Comparison of ENCODE assay signal across 1 cellular context in genomic region chr6:166330612-166331011, GRCh38.
A peak's percentile ranks its signal among the peaks of the same experiment; 100 is the strongest.
TF ChIP-seq lines count a peak whose summit lies in the region.

No MANE protein-coding gene starts in this region.

TF ChIP-seq in HepG2, 621 proteins besides CTCF, POLR2A, EP300 and RAD21 (continued from another document and continues in another):
- no peak; the same call in 1 of the 2 replicates for TF ChIP-seq PRMT3 (CRISPR knock-in tag; IDR thresholded peaks at IDR 0.05; ENCODE audit: borderline replicate concordance, low read depth)
- no peak; the same call in 1 of the 2 replicates for TF ChIP-seq ZSCAN25 (CRISPR knock-in tag; IDR thresholded peaks at IDR 0.05)
- TF ChIP-seq MED13 (CRISPR knock-in tag; IDR thresholded peaks at IDR 0.05): no peak
- TF ChIP-seq, protein P1, sequence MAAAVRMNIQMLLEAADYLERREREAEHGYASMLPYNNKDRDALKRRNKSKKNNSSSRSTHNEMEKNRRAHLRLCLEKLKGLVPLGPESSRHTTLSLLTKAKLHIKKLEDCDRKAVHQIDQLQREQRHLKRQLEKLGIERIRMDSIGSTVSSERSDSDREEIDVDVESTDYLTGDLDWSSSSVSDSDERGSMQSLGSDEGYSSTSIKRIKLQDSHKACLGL (CRISPR knock-in tag; IDR thresholded peaks at IDR 0.05): no peak
- no peak for TF ChIP-seq ZNF17 (CRISPR knock-in tag; IDR thresholded peaks at IDR 0.05)
- TF ChIP-seq DR1 (CRISPR knock-in tag; IDR thresholded peaks at IDR 0.05): no peak
- peak; percentile 40; the same call in 1 of the 2 replicates for TF ChIP-seq GATAD1 (CRISPR knock-in tag; IDR thresholded peaks at IDR 0.05)
- peak; percentile 49 for TF ChIP-seq AGO1 (IDR thresholded peaks at IDR 0.05; ENCODE audit: low read depth, low read length, poor library complexity, severe bottlenecking)
- TF ChIP-seq, protein P2, sequence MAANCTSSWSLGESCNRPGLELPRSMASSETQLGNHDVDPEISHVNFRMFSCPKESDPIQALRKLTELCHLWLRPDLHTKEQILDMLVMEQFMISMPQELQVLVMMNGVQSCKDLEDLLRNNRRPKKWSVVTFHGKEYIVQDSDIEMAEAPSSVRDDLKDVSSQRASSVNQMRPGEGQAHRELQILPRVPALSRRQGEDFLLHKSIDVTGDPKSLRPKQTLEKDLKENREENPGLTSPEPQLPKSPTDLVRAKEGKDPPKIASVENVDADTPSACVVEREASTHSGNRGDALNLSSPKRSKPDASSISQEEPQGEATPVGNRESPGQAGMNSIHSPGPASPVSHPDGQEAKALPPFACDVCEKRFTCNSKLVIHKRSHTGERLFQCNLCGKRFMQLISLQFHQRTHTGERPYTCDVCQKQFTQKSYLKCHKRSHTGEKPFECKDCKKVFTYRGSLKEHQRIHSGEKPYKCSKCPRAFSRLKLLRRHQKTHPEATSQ (CRISPR knock-in tag; IDR thresholded peaks at IDR 0.05; ENCODE audit: borderline replicate concordance): no peak
- TF ChIP-seq ZGPAT (CRISPR knock-in tag; IDR thresholded peaks at IDR 0.05): peak; percentile 83
- TF ChIP-seq, protein P3, sequence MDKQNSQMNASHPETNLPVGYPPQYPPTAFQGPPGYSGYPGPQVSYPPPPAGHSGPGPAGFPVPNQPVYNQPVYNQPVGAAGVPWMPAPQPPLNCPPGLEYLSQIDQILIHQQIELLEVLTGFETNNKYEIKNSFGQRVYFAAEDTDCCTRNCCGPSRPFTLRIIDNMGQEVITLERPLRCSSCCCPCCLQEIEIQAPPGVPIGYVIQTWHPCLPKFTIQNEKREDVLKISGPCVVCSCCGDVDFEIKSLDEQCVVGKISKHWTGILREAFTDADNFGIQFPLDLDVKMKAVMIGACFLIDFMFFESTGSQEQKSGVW (CRISPR knock-in tag; IDR thresholded peaks at IDR 0.05; ENCODE audit: borderline replicate concordance): no peak
- no peak for TF ChIP-seq NKX3-1 (CRISPR knock-in tag; IDR thresholded peaks at IDR 0.05)
- peak; percentile 61; the same call in 1 of the 2 replicates for TF ChIP-seq ZNF788 (CRISPR knock-in tag; IDR thresholded peaks at IDR 0.05; ENCODE audit: borderline replicate concordance)
- TF ChIP-seq HNF4A (CRISPR knock-in tag; IDR thresholded peaks at IDR 0.05): no peak; the same call in 1 of the 2 replicates
- TF ChIP-seq ZXDC (CRISPR knock-in tag; IDR thresholded peaks at IDR 0.05): no peak
- TF ChIP-seq, protein P4, sequence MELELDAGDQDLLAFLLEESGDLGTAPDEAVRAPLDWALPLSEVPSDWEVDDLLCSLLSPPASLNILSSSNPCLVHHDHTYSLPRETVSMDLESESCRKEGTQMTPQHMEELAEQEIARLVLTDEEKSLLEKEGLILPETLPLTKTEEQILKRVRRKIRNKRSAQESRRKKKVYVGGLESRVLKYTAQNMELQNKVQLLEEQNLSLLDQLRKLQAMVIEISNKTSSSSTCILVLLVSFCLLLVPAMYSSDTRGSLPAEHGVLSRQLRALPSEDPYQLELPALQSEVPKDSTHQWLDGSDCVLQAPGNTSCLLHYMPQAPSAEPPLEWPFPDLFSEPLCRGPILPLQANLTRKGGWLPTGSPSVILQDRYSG (CRISPR knock-in tag; IDR thresholded peaks at IDR 0.05): no peak
- no peak for TF ChIP-seq GLMP (CRISPR knock-in tag; IDR thresholded peaks at IDR 0.05; ENCODE audit: borderline replicate concordance)
- TF ChIP-seq ZNF749 (CRISPR knock-in tag; IDR thresholded peaks at IDR 0.05; ENCODE audit: borderline replicate concordance): no peak
- TF ChIP-seq HMG20B (CRISPR knock-in tag; conservative IDR thresholded peaks at IDR 0.05): peak; percentile 58; the same call in 1 of the 2 replicates
- no peak for TF ChIP-seq SIX4 (CRISPR knock-in tag; IDR thresholded peaks at IDR 0.05)
- peak; percentile 34; the same call in 1 of the 2 replicates for TF ChIP-seq BHLHE40 (IDR thresholded peaks at IDR 0.05; ENCODE audit: low read length)
- no peak for TF ChIP-seq ZNF282 (IDR thresholded peaks at IDR 0.05; ENCODE audit: partially characterized antibody)
- TF ChIP-seq FOXJ3 (CRISPR knock-in tag; IDR thresholded peaks at IDR 0.05; ENCODE audit: borderline replicate concordance): no peak
- TF ChIP-seq NCOA2 (CRISPR knock-in tag; IDR thresholded peaks at IDR 0.05): peak; percentile 53
- TF ChIP-seq ZNF550 (CRISPR knock-in tag; IDR thresholded peaks at IDR 0.05; ENCODE audit: borderline replicate concordance): no peak
- peak; percentile 81 for TF ChIP-seq STAG1 (CRISPR knock-in tag; IDR thresholded peaks at IDR 0.05)
- TF ChIP-seq RFX1 (IDR thresholded peaks at IDR 0.05): no peak
- TF ChIP-seq ZNF772 (CRISPR knock-in tag; IDR thresholded peaks at IDR 0.05): 0 out of 2 replicates have a peak, but pooled peaks have one; percentile 37
- no peak for TF ChIP-seq MEIS1 (CRISPR knock-in tag; IDR thresholded peaks at IDR 0.05; ENCODE audit: borderline replicate concordance)
- TF ChIP-seq ZNF766 (CRISPR knock-in tag; IDR thresholded peaks at IDR 0.05; ENCODE audit: borderline replicate concordance): no peak
- no peak for TF ChIP-seq MTA3 (CRISPR knock-in tag; IDR thresholded peaks at IDR 0.05)
- no peak for TF ChIP-seq FOXK1 (CRISPR knock-in tag; IDR thresholded peaks at IDR 0.05; ENCODE audit: borderline replicate concordance, low read depth)
- TF ChIP-seq, protein P5, sequence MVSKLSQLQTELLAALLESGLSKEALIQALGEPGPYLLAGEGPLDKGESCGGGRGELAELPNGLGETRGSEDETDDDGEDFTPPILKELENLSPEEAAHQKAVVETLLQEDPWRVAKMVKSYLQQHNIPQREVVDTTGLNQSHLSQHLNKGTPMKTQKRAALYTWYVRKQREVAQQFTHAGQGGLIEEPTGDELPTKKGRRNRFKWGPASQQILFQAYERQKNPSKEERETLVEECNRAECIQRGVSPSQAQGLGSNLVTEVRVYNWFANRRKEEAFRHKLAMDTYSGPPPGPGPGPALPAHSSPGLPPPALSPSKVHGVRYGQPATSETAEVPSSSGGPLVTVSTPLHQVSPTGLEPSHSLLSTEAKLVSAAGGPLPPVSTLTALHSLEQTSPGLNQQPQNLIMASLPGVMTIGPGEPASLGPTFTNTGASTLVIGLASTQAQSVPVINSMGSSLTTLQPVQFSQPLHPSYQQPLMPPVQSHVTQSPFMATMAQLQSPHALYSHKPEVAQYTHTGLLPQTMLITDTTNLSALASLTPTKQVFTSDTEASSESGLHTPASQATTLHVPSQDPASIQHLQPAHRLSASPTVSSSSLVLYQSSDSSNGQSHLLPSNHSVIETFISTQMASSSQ (IDR thresholded peaks at IDR 0.05; ENCODE audit: low read depth): peak; percentile 12; the same call in 1 of the 2 replicates
- TF ChIP-seq, protein P5 (CRISPR knock-in tag; IDR thresholded peaks at IDR 0.05; ENCODE audit: borderline replicate concordance): no peak
- TF ChIP-seq, protein P6, sequence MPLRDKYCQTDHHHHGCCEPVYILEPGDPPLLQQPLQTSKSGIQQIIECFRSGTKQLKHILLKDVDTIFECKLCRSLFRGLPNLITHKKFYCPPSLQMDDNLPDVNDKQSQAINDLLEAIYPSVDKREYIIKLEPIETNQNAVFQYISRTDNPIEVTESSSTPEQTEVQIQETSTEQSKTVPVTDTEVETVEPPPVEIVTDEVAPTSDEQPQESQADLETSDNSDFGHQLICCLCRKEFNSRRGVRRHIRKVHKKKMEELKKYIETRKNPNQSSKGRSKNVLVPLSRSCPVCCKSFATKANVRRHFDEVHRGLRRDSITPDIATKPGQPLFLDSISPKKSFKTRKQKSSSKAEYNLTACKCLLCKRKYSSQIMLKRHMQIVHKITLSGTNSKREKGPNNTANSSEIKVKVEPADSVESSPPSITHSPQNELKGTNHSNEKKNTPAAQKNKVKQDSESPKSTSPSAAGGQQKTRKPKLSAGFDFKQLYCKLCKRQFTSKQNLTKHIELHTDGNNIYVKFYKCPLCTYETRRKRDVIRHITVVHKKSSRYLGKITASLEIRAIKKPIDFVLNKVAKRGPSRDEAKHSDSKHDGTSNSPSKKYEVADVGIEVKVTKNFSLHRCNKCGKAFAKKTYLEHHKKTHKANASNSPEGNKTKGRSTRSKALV (CRISPR knock-in tag; IDR thresholded peaks at IDR 0.05): no peak
- TF ChIP-seq TCF7L2 (IDR thresholded peaks at IDR 0.05; ENCODE audit: low read depth, low read length): no peak
- TF ChIP-seq NFE2 (CRISPR knock-in tag; IDR thresholded peaks at IDR 0.05): no peak
- TF ChIP-seq, protein P7, sequence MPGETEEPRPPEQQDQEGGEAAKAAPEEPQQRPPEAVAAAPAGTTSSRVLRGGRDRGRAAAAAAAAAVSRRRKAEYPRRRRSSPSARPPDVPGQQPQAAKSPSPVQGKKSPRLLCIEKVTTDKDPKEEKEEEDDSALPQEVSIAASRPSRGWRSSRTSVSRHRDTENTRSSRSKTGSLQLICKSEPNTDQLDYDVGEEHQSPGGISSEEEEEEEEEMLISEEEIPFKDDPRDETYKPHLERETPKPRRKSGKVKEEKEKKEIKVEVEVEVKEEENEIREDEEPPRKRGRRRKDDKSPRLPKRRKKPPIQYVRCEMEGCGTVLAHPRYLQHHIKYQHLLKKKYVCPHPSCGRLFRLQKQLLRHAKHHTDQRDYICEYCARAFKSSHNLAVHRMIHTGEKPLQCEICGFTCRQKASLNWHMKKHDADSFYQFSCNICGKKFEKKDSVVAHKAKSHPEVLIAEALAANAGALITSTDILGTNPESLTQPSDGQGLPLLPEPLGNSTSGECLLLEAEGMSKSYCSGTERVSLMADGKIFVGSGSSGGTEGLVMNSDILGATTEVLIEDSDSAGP (CRISPR knock-in tag; IDR thresholded peaks at IDR 0.05; ENCODE audit: borderline replicate concordance): peak; percentile 70; the same call in 1 of the 2 replicates
- TF ChIP-seq ZNF496 (CRISPR knock-in tag; IDR thresholded peaks at IDR 0.05; ENCODE audit: insufficient replicate concordance): no peak
- TF ChIP-seq ZBTB14 (CRISPR knock-in tag; IDR thresholded peaks at IDR 0.05): no peak
- peak; percentile 73 for TF ChIP-seq ASH2L (IDR thresholded peaks at IDR 0.05; ENCODE audit: insufficient read length, low read depth, low read length)
- TF ChIP-seq HOXA9 (CRISPR knock-in tag; IDR thresholded peaks at IDR 0.05; ENCODE audit: borderline replicate concordance): no peak
- no peak for TF ChIP-seq MAFF (IDR thresholded peaks at IDR 0.05; ENCODE audit: low read depth, low read length)
- peak; percentile 38; the same call in 1 of the 2 replicates for TF ChIP-seq ZNF136 (CRISPR knock-in tag; IDR thresholded peaks at IDR 0.05; ENCODE audit: low read depth)
- TF ChIP-seq HNRNPH1 (optimal IDR thresholded peaks at IDR 0.05; ENCODE audit: low read depth, low read length): no peak
- TF ChIP-seq NBN (conservative IDR thresholded peaks at IDR 0.05): no peak
- TF ChIP-seq KLF13 (CRISPR knock-in tag; IDR thresholded peaks at IDR 0.05): no peak
